In the genomic region with DNA sequence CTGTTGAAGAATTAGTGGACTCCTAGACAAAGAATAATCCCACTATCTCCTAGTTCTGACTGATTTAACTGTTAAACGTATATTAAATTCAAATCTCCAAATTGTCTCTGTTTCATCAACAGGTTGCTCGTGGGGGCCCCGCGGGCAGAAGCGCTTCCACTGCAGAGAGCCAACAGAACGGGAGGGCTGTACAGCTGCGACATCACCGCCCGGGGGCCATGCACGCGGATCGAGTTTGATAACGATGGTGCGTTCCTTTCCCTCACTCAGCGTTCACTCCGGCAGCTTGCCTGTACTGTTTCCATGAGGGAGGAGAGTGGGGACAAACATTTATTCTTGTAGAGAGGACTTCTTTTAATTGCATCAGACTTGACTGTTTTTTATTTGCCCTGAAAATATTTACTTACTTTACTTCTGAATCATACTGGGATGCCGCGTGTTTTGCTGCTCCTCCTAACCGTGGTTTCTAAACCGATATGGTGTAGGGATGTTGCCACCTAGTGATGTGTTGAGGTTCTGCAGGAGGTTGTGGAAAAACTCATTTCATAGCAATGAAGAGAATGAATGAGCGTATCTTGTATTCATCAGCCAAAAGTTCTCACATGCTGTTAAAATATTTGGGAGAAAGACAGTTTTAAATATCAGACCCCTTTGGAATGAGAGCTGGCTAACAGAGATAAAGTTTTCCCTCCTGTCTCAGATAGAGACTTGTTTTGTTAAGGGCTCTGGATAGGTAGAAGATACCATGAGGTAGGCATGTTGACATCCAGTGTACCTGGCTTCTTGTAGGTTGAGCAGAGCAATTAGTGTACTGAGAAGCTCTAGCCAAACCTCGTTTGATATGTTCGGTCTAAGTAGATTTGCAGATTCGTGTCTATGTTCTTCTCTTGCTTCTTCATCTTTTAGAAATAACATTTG, we compare ENCODE assay signal across 1 cellular context.
TF ChIP-seq lines count a peak whose summit lies in the region.

No MANE protein-coding gene starts in this region.

TF ChIP-seq in GM23338, 12 proteins besides CTCF, POLR2A, EP300 and RAD21 (continued from another document):
- TF ChIP-seq, protein P1, sequence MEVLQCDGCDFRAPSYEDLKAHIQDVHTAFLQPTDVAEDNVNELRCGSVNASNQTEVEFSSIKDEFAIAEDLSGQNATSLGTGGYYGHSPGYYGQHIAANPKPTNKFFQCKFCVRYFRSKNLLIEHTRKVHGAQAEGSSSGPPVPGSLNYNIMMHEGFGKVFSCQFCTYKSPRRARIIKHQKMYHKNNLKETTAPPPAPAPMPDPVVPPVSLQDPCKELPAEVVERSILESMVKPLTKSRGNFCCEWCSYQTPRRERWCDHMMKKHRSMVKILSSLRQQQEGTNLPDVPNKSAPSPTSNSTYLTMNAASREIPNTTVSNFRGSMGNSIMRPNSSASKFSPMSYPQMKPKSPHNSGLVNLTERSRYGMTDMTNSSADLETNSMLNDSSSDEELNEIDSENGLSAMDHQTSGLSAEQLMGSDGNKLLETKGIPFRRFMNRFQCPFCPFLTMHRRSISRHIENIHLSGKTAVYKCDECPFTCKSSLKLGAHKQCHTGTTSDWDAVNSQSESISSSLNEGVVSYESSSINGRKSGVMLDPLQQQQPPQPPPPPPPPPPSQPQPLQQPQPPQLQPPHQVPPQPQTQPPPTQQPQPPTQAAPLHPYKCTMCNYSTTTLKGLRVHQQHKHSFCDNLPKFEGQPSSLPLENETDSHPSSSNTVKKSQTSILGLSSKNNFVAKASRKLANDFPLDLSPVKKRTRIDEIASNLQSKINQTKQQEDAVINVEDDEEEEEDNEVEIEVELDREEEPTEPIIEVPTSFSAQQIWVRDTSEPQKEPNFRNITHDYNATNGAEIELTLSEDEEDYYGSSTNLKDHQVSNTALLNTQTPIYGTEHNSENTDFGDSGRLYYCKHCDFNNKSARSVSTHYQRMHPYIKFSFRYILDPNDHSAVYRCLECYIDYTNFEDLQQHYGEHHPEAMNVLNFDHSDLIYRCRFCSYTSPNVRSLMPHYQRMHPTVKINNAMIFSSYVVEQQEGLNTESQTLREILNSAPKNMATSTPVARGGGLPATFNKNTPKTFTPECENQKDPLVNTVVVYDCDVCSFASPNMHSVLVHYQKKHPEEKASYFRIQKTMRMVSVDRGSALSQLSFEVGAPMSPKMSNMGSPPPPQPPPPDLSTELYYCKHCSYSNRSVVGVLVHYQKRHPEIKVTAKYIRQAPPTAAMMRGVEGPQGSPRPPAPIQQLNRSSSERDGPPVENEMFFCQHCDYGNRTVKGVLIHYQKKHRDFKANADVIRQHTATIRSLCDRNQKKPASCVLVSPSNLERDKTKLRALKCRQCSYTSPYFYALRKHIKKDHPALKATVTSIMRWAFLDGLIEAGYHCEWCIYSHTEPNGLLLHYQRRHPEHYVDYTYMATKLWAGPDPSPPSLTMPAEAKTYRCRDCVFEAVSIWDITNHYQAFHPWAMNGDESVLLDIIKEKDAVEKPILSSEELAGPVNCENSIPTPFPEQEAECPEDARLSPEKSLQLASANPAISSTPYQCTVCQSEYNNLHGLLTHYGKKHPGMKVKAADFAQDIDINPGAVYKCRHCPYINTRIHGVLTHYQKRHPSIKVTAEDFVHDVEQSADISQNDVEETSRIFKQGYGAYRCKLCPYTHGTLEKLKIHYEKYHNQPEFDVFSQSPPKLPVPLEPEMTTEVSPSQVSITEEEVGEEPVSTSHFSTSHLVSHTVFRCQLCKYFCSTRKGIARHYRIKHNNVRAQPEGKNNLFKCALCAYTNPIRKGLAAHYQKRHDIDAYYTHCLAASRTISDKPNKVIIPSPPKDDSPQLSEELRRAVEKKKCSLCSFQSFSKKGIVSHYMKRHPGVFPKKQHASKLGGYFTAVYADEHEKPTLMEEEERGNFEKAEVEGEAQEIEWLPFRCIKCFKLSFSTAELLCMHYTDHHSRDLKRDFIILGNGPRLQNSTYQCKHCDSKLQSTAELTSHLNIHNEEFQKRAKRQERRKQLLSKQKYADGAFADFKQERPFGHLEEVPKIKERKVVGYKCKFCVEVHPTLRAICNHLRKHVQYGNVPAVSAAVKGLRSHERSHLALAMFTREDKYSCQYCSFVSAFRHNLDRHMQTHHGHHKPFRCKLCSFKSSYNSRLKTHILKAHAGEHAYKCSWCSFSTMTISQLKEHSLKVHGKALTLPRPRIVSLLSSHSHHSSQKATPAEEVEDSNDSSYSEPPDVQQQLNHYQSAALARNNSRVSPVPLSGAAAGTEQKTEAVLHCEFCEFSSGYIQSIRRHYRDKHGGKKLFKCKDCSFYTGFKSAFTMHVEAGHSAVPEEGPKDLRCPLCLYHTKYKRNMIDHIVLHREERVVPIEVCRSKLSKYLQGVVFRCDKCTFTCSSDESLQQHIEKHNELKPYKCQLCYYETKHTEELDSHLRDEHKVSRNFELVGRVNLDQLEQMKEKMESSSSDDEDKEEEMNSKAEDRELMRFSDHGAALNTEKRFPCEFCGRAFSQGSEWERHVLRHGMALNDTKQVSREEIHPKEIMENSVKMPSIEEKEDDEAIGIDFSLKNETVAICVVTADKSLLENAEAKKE (CRISPR knock-in tag; IDR thresholded peaks at IDR 0.05), result no peak
- no peak for TF ChIP-seq CREB1 (CRISPR knock-in tag; IDR thresholded peaks at IDR 0.05; ENCODE audit: low read depth)
- no peak for TF ChIP-seq ZNF114 (CRISPR knock-in tag; IDR thresholded peaks at IDR 0.05)
- TF ChIP-seq ZNF331 (CRISPR knock-in tag; IDR thresholded peaks at IDR 0.05; ENCODE audit: low read depth), result no peak
- TF ChIP-seq EZH2 (IDR thresholded peaks at IDR 0.05; ENCODE audit: low read depth, unreplicated experiment), result no peak
- TF ChIP-seq, protein P2, sequence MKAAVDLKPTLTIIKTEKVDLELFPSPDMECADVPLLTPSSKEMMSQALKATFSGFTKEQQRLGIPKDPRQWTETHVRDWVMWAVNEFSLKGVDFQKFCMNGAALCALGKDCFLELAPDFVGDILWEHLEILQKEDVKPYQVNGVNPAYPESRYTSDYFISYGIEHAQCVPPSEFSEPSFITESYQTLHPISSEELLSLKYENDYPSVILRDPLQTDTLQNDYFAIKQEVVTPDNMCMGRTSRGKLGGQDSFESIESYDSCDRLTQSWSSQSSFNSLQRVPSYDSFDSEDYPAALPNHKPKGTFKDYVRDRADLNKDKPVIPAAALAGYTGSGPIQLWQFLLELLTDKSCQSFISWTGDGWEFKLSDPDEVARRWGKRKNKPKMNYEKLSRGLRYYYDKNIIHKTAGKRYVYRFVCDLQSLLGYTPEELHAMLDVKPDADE (IDR thresholded peaks at IDR 0.05), result no peak
